1 cellular context compared by ENCODE assay signal in the genomic region with DNA sequence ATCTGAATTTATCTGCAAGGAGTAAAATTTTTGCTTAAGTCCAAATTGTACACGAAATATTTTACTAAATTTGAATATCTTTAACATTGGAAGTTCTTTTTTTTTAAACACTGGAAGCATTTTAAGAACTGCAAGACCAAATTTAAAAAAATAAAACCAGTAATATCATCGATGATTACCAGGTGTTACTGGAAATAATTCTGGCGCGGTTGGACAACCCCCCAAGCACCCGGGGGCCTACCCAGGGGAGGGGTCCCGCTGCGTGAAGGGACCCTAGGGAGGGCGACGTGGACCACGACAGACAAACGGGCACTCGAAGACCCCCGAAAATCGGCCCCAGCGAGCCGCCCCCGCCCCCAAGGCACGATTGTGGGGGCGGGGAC.
TF ChIP-seq lines count a peak whose summit lies in the region.

No MANE protein-coding gene starts in this region.

TF ChIP-seq in IMR-90, 13 proteins besides CTCF, POLR2A, EP300 and RAD21:
- no peak for TF ChIP-seq CHD1 (IDR thresholded peaks at IDR 0.05; ENCODE audit: low read depth, low read length)
